ENCODE assay signal across 1 cellular context in the genomic region with DNA sequence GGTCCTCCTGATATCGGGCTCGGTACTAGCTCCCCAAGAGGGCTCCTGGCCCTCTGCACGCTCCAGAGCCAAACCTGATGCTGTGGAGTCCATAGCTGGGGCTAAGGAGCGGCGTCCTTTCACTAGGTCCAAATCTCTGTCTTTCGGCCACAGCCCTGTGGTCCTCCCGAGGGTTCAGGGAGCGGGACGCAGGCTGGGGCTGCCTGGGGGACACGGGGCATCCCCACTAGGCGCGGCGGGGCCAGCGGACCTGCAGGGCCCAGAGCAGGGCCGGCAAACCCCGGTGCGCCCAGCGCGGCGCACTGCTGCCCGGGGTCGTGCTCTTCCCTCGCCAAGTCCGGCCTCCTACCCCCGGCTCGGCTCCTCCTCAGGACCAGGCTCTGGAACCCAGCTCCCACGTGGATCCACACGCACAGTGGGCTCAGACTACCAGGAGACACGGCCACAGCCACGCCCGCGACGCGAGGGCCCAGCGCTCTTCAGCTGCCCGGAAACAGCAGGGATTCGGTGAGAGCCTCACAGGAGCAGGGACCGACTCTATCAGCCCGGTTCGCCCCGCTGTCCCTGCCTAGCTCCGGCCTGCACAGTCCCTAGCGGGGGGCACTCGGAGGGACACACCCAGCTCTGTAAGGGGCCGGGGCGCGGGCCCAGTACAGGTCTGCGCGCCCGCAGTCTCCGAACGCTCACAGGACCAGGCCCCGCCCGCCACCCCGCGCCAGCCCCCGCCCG.
TF ChIP-seq lines count a peak whose summit lies in the region.

No MANE protein-coding gene starts in this region.

TF ChIP-seq in HepG2, 621 proteins besides CTCF, POLR2A, EP300 and RAD21 (continued from another document and continues in another):
- TF ChIP-seq, protein P1, sequence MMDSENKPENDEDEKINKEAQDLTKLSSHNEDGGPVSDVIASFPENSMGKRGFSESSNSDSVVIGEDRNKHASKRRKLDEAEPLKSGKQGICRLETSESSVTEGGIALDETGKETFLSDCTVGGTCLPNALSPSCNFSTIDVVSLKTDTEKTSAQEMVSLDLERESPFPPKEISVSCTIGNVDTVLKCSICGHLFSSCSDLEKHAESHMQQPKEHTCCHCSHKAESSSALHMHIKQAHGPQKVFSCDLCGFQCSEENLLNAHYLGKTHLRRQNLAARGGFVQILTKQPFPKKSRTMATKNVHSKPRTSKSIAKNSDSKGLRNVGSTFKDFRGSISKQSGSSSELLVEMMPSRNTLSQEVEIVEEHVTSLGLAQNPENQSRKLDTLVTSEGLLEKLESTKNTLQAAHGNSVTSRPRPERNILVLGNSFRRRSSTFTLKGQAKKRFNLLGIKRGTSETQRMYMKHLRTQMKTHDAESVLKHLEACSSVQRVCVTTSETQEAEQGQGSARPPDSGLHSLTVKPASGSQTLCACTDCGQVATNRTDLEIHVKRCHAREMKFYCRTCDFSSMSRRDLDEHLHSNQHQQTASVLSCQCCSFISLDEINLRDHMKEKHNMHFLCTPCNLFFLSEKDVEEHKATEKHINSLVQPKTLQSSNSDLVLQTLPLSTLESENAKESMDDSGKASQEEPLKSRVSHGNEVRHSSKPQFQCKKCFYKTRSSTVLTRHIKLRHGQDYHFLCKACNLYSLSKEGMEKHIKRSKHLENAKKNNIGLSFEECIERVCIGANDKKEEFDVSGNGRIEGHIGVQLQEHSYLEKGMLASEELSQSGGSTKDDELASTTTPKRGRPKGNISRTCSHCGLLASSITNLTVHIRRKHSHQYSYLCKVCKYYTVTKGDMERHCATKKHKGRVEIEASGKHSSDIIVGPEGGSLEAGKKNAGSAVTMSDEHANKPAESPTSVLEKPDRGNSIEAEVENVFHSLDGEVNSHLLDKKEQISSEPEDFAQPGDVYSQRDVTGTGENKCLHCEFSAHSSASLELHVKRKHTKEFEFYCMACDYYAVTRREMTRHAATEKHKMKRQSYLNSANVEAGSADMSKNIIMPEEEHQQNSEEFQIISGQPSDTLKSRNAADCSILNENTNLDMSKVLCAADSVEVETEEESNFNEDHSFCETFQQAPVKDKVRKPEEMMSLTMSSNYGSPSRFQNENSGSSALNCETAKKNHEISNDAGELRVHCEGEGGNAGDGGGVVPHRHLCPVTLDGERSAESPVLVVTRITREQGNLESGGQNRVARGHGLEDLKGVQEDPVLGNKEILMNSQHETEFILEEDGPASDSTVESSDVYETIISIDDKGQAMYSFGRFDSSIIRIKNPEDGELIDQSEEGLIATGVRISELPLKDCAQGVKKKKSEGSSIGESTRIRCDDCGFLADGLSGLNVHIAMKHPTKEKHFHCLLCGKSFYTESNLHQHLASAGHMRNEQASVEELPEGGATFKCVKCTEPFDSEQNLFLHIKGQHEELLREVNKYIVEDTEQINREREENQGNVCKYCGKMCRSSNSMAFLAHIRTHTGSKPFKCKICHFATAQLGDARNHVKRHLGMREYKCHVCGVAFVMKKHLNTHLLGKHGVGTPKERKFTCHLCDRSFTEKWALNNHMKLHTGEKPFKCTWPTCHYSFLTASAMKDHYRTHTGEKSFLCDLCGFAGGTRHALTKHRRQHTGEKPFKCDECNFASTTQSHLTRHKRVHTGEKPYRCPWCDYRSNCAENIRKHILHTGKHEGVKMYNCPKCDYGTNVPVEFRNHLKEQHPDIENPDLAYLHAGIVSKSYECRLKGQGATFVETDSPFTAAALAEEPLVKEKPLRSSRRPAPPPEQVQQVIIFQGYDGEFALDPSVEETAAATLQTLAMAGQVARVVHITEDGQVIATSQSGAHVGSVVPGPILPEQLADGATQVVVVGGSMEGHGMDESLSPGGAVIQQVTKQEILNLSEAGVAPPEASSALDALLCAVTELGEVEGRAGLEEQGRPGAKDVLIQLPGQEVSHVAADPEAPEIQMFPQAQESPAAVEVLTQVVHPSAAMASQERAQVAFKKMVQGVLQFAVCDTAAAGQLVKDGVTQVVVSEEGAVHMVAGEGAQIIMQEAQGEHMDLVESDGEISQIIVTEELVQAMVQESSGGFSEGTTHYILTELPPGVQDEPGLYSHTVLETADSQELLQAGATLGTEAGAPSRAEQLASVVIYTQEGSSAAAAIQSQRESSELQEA (CRISPR knock-in tag; IDR thresholded peaks at IDR 0.05; ENCODE audit: not compliant biosample characterization) = no peak
- no peak for TF ChIP-seq NFRKB (IDR thresholded peaks at IDR 0.05)
- TF ChIP-seq MATR3 (CRISPR knock-in tag; IDR thresholded peaks at IDR 0.05) = no peak
- 0 out of 2 replicates have a peak, but pooled peaks have one; percentile 47 for TF ChIP-seq ZNF234 (CRISPR knock-in tag; conservative IDR thresholded peaks at IDR 0.05)
- TF ChIP-seq ZNF468 (CRISPR knock-in tag; IDR thresholded peaks at IDR 0.05) = no peak
- no peak for TF ChIP-seq JUN (CRISPR knock-in tag; IDR thresholded peaks at IDR 0.05)
- no peak for TF ChIP-seq ZNF781 (CRISPR knock-in tag; IDR thresholded peaks at IDR 0.05; ENCODE audit: borderline replicate concordance, not compliant biosample characterization)
- TF ChIP-seq IKZF1 (IDR thresholded peaks at IDR 0.05) = no peak
- TF ChIP-seq, protein P2, sequence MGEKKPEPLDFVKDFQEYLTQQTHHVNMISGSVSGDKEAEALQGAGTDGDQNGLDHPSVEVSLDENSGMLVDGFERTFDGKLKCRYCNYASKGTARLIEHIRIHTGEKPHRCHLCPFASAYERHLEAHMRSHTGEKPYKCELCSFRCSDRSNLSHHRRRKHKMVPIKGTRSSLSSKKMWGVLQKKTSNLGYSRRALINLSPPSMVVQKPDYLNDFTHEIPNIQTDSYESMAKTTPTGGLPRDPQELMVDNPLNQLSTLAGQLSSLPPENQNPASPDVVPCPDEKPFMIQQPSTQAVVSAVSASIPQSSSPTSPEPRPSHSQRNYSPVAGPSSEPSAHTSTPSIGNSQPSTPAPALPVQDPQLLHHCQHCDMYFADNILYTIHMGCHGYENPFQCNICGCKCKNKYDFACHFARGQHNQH (CRISPR knock-in tag; IDR thresholded peaks at IDR 0.05) = no peak
- no peak for TF ChIP-seq MEF2D (CRISPR knock-in tag; IDR thresholded peaks at IDR 0.05)
- TF ChIP-seq MYC (CRISPR knock-in tag; IDR thresholded peaks at IDR 0.05; ENCODE audit: borderline replicate concordance) = peak; percentile 25; the same call in 1 of the 2 replicates
- TF ChIP-seq, protein P3, sequence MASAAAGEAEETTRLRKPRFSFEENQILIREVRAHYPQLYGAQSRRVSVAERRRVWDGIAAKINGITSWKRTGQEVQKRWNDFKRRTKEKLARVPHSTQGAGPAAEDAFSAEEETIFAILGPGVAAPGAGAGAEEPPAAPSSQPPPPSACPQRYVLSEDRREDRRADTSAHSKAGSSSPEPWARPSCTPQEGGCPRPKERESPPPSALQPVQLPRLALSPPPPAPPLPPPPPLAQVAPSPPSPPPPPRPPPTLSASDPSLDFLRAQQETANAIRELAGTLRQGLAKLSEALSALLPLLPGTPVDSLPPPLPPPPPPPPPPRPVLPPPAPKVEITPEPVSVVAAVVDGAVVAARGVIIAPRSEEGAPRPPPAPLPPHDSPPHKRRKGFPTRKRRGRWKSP (CRISPR knock-in tag; IDR thresholded peaks at IDR 0.05) = no peak
- no peak for TF ChIP-seq NONO (IDR thresholded peaks at IDR 0.05)
- TF ChIP-seq NONO (CRISPR knock-in tag; conservative IDR thresholded peaks at IDR 0.05) = peak; percentile 47; the same call in 1 of the 2 replicates
- TF ChIP-seq KLF15 (CRISPR knock-in tag; IDR thresholded peaks at IDR 0.05; ENCODE audit: borderline replicate concordance) = peak; percentile 42; the same call in 1 of the 2 replicates
- no peak for TF ChIP-seq MTF1 (CRISPR knock-in tag; IDR thresholded peaks at IDR 0.05)
- TF ChIP-seq ZNF543 (CRISPR knock-in tag; IDR thresholded peaks at IDR 0.05) = 0 out of 2 replicates have a peak, but pooled peaks have one; percentile 11
- no peak for TF ChIP-seq PRMT3 (CRISPR knock-in tag; IDR thresholded peaks at IDR 0.05; ENCODE audit: borderline replicate concordance, low read depth)
- no peak for TF ChIP-seq KLF13 (CRISPR knock-in tag; IDR thresholded peaks at IDR 0.05)
- peak; percentile 37; the same call in 1 of the 2 replicates for TF ChIP-seq ZNF749 (CRISPR knock-in tag; IDR thresholded peaks at IDR 0.05; ENCODE audit: borderline replicate concordance)
- TF ChIP-seq HNRNPUL1 (IDR thresholded peaks at IDR 0.05; ENCODE audit: low read depth, low read length) = no peak
- TF ChIP-seq ISL2 (CRISPR knock-in tag; IDR thresholded peaks at IDR 0.05) = no peak
- TF ChIP-seq DNMT3B (CRISPR knock-in tag; conservative IDR thresholded peaks at IDR 0.05) = no peak
- TF ChIP-seq SMAD1 (CRISPR knock-in tag; IDR thresholded peaks at IDR 0.05; ENCODE audit: borderline replicate concordance, low read depth) = no peak
- TF ChIP-seq, protein P4, sequence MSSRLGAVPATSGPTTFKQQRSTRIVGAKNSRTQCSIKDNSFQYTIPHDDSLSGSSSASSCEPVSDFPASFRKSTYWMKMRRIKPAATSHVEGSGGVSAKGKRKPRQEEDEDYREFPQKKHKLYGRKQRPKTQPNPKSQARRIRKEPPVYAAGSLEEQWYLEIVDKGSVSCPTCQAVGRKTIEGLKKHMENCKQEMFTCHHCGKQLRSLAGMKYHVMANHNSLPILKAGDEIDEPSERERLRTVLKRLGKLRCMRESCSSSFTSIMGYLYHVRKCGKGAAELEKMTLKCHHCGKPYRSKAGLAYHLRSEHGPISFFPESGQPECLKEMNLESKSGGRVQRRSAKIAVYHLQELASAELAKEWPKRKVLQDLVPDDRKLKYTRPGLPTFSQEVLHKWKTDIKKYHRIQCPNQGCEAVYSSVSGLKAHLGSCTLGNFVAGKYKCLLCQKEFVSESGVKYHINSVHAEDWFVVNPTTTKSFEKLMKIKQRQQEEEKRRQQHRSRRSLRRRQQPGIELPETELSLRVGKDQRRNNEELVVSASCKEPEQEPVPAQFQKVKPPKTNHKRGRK (CRISPR knock-in tag; IDR thresholded peaks at IDR 0.05) = no peak
- TF ChIP-seq TSC22D2 (CRISPR knock-in tag; IDR thresholded peaks at IDR 0.05; ENCODE audit: borderline replicate concordance) = no peak
- no peak for TF ChIP-seq FOXA3 (CRISPR knock-in tag; IDR thresholded peaks at IDR 0.05)
- no peak for TF ChIP-seq TCF12 (IDR thresholded peaks at IDR 0.05)
- TF ChIP-seq TCF12 (CRISPR knock-in tag; IDR thresholded peaks at IDR 0.05) = no peak
- TF ChIP-seq MYNN (CRISPR knock-in tag; IDR thresholded peaks at IDR 0.05; ENCODE audit: low read depth) = no peak
- no peak; the same call in 1 of the 2 replicates for TF ChIP-seq TARDBP (CRISPR knock-in tag; IDR thresholded peaks at IDR 0.05)
- TF ChIP-seq PAF1 (CRISPR knock-in tag; IDR thresholded peaks at IDR 0.05) = no peak
- no peak for TF ChIP-seq KLF12 (CRISPR knock-in tag; IDR thresholded peaks at IDR 0.05; ENCODE audit: borderline replicate concordance)
- no peak for TF ChIP-seq SRSF9 (IDR thresholded peaks at IDR 0.05; ENCODE audit: borderline replicate concordance, insufficient read depth, low read depth, low read length, poor library complexity, severe bottlenecking)
- no peak for TF ChIP-seq SYNCRIP (IDR thresholded peaks at IDR 0.05; ENCODE audit: insufficient read depth, low read depth, low read length)
- TF ChIP-seq SKI (IDR thresholded peaks at IDR 0.05; ENCODE audit: partially characterized antibody) = no peak
- TF ChIP-seq ZSCAN29 (CRISPR knock-in tag; conservative IDR thresholded peaks at IDR 0.05) = no peak
- no peak for TF ChIP-seq ZFP36L1 (CRISPR knock-in tag; IDR thresholded peaks at IDR 0.05)
- no peak for TF ChIP-seq SALL2 (CRISPR knock-in tag; IDR thresholded peaks at IDR 0.05)
- no peak for TF ChIP-seq ZSCAN22 (CRISPR knock-in tag; IDR thresholded peaks at IDR 0.05)
- TF ChIP-seq PCBP1 (IDR thresholded peaks at IDR 0.05; ENCODE audit: borderline replicate concordance, low read depth, low read length) = no peak
- TF ChIP-seq ZNF337 (CRISPR knock-in tag; IDR thresholded peaks at IDR 0.05; ENCODE audit: borderline replicate concordance, low read depth) = no peak
- TF ChIP-seq ZNF207 (IDR thresholded peaks at IDR 0.05; ENCODE audit: borderline replicate concordance) = no peak
- TF ChIP-seq GATAD2A (CRISPR knock-in tag; IDR thresholded peaks at IDR 0.05) = no peak
- TF ChIP-seq, protein P5, sequence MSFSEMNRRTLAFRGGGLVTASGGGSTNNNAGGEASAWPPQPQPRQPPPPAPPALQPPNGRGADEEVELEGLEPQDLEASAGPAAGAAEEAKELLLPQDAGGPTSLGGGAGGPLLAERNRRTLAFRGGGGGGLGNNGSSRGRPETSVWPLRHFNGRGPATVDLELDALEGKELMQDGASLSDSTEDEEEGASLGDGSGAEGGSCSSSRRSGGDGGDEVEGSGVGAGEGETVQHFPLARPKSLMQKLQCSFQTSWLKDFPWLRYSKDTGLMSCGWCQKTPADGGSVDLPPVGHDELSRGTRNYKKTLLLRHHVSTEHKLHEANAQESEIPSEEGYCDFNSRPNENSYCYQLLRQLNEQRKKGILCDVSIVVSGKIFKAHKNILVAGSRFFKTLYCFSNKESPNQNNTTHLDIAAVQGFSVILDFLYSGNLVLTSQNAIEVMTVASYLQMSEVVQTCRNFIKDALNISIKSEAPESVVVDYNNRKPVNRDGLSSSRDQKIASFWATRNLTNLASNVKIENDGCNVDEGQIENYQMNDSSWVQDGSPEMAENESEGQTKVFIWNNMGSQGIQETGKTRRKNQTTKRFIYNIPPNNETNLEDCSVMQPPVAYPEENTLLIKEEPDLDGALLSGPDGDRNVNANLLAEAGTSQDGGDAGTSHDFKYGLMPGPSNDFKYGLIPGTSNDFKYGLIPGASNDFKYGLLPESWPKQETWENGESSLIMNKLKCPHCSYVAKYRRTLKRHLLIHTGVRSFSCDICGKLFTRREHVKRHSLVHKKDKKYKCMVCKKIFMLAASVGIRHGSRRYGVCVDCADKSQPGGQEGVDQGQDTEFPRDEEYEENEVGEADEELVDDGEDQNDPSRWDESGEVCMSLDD (CRISPR knock-in tag; IDR thresholded peaks at IDR 0.05; ENCODE audit: borderline replicate concordance) = no peak
- no peak for TF ChIP-seq BHLHE40 (IDR thresholded peaks at IDR 0.05; ENCODE audit: low read length)
- TF ChIP-seq REPIN1 (CRISPR knock-in tag; IDR thresholded peaks at IDR 0.05; ENCODE audit: borderline replicate concordance, low read depth) = no peak
- no peak for TF ChIP-seq DR1 (CRISPR knock-in tag; IDR thresholded peaks at IDR 0.05)
- TF ChIP-seq ZBTB21 (CRISPR knock-in tag; IDR thresholded peaks at IDR 0.05) = no peak
- TF ChIP-seq, protein P6, sequence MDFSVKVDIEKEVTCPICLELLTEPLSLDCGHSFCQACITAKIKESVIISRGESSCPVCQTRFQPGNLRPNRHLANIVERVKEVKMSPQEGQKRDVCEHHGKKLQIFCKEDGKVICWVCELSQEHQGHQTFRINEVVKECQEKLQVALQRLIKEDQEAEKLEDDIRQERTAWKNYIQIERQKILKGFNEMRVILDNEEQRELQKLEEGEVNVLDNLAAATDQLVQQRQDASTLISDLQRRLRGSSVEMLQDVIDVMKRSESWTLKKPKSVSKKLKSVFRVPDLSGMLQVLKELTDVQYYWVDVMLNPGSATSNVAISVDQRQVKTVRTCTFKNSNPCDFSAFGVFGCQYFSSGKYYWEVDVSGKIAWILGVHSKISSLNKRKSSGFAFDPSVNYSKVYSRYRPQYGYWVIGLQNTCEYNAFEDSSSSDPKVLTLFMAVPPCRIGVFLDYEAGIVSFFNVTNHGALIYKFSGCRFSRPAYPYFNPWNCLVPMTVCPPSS (IDR thresholded peaks at IDR 0.05) = no peak
